7 cellular contexts compared by ENCODE assay signal in genomic region chr11:125348704-125349635, GRCh38.
DNase-seq lines count a peak whose midpoint lies in the region; ATAC-seq, FAIRE-seq and TF ChIP-seq lines count a peak whose summit lies in the region.

No MANE protein-coding gene starts in this region.

- peak; percentile 49 to 72 for TF ChIP-seq RAD21 in K562 (CRISPR knock-in tag; conservative IDR thresholded peaks at IDR 0.05 in 1 of 2, IDR thresholded peaks at IDR 0.05 in 1 of 2)

- POLR2A ChIA-PET in K562 (lab: Yijun Ruan, JAX), result no interaction called here

- H4K20me1 ChIP-seq in K562 (replicated peaks; ENCODE audit: control insufficient read depth, insufficient read depth, low read length) (no peaks in the 10 kb centered on the region), keratinocyte (ENCODE audit: control insufficient read depth, extremely low read depth, insufficient read depth, low read length) (no peaks in the 10 kb centered on the region)

- DNase-seq in GM06990 (ENCODE audit: extremely low read depth, insufficient read length) (no peak), SW480 (ENCODE audit: low spot score) (peak; percentile 7), K562 (ENCODE audit: extremely low read depth in 1 of 4, low spot score in 3 of 4) (peak; percentile 54 to 78 (median 73)), keratinocyte (ENCODE audit: low read depth, low spot score) (no peak), NK-92 (lab: John Stamatoyannopoulos, UW; ENCODE audit: unreplicated experiment) (no peak)
- DNase-seq in stimulated activated CD4-positive, alpha-beta T cell treated with anti-CD3 and anti-CD28 coated beads, Interleukin-2, amount 100 ng/mL, for 48 hours, result peak; percentile 39 to 47

- in situ Hi-C loops in K562 (cut with MboI), result loop anchor here (25.0 kb wide), 1 partner anchor 387 kb away; the partner anchor contains the start of gene CCDC15

- H3K9ac ChIP-seq in K562 (ENCODE audit: insufficient read depth in 1 of 2, low read depth in 2 of 2, low read length in 2 of 2), result no peak overlapping the region
- no peak overlapping the region for H3K9ac ChIP-seq in keratinocyte (ENCODE audit: control insufficient read depth, extremely low read depth, insufficient read depth, low read length)

- FAIRE-seq in K562 (lab: Jason Lieb, UNC), result peak; percentile 72
- no peak for FAIRE-seq in keratinocyte (lab: Jason Lieb, UNC)

- H3K4me1 ChIP-seq in K562 (replicated peaks in 1 of 2; ENCODE audit: control insufficient read depth in 2 of 2, insufficient read depth in 2 of 2, low read length in 2 of 2) (peaks cover 0 to 12% of the 10 kb centered on the region in 2 experiments; a peak in 2 of 5 replicates), keratinocyte (ENCODE audit: control insufficient read depth, extremely low read depth, insufficient read depth, low read length) (no peaks in the 10 kb centered on the region)

- H3K36me3 ChIP-seq in GM06990 (ENCODE audit: control insufficient read depth, insufficient read depth, low read length) (no peaks in the 10 kb centered on the region), K562 (ENCODE audit: control insufficient read depth, insufficient read depth, low read length) (no peaks in the 10 kb centered on the region), keratinocyte (ENCODE audit: control insufficient read depth in 2 of 2, extremely low read depth in 1 of 2, insufficient read depth in 2 of 2, low read length in 2 of 2) (no peaks in the 10 kb centered on the region)

- no peaks in the 10 kb centered on the region for H3K79me2 ChIP-seq in K562 (ENCODE audit: control insufficient read depth, insufficient read depth, low read length)
- no peaks in the 10 kb centered on the region for H3K79me2 ChIP-seq in keratinocyte (ENCODE audit: control insufficient read depth, insufficient read depth, low read length)

- CTCF ChIA-PET in K562 (lab: Yijun Ruan, JAX; ENCODE audit: low intra/inter-chr PET ratio), result interaction anchor here (0.5 to 1.4 kb wide), 3 partner anchors 233 to 512 kb away, joined by 3 to 9 read pairs (median 6); no protein-coding TSS in a partner anchor

- H3K27ac ChIP-seq in K562 (ENCODE audit: extremely low read depth, low read depth, low read length) (no peak overlapping the region), keratinocyte (ENCODE audit: control insufficient read depth, insufficient read depth, low read length) (no peak overlapping the region)

- H3K4me2 ChIP-seq in K562 (ENCODE audit: insufficient read depth, low read length) (no peak overlapping the region), keratinocyte (ENCODE audit: control insufficient read depth, extremely low read depth, insufficient read depth, low read depth, low read length) (no peak overlapping the region)

- no peak for TF ChIP-seq POLR2A in K562 (conservative IDR thresholded peaks at IDR 0.05)

- H3K27me3 ChIP-seq in GM06990 (replicated peaks; ENCODE audit: control insufficient read depth, insufficient read depth, low read length) (no peaks in the 10 kb centered on the region; the same call in 1 of the 2 replicates), K562 (ENCODE audit: control insufficient read depth in 2 of 2, insufficient read depth in 2 of 2, low read length in 2 of 2) (peaks cover 25 to 83% of the 10 kb centered on the region in 2 experiments), keratinocyte (ENCODE audit: control insufficient read depth, extremely low read depth, insufficient read depth, low read length) (peaks cover 11% of the 10 kb centered on the region)

- H3K4me3 ChIP-seq in GM06990 (replicated peaks; ENCODE audit: low read depth, low read length) (no peak overlapping the region), K562 (no peak overlapping the region), keratinocyte (ENCODE audit: control insufficient read depth in 2 of 3, extremely low read depth in 1 of 3, insufficient read depth in 2 of 3, low read depth in 1 of 3, low read length in 3 of 3) (no peak overlapping the region)

- 11% methylated on average over 20 of the region's 20 CpGs for WGBS in K562 (ENCODE audit: insufficient coverage, low coverage, missing lambda C conversion rate)

- ATAC-seq in HG03280 (IDR thresholded peaks at IDR 0.05; ENCODE audit: unreplicated experiment) (peak; percentile 64), K562 (peak; percentile 80)

- peak; percentile 97 for TF ChIP-seq CTCF in GM06990 (IDR thresholded peaks at IDR 0.05; ENCODE audit: insufficient read depth, low read length, poor library complexity, severe bottlenecking)
- peak; percentile 80 to 86 (median 83) for TF ChIP-seq CTCF in K562 (IDR thresholded peaks at IDR 0.05 in 2 of 3, conservative IDR thresholded peaks at IDR 0.05 in 1 of 3; ENCODE audit: insufficient read depth in 2 of 3, low read depth in 1 of 3, low read length in 3 of 3)
- peak; percentile 82 to 92 (median 86) for TF ChIP-seq CTCF in keratinocyte (optimal IDR thresholded peaks at IDR 0.05 in 1 of 3, IDR thresholded peaks at IDR 0.05 in 1 of 3, conservative IDR thresholded peaks at IDR 0.05 in 1 of 3; ENCODE audit: extremely low read depth in 1 of 3, insufficient read depth in 2 of 3, low read length in 3 of 3)

- peak overlapping the region; percentile 48; the same call in 1 of the 2 replicates for H2AFZ ChIP-seq in K562 (ENCODE audit: low read depth, low read length)
- H2AFZ ChIP-seq in keratinocyte (ENCODE audit: control insufficient read depth, low read length), result no peak overlapping the region

- dilution Hi-C loops in keratinocyte (cut with MboI; ENCODE audit: extremely low pct_ligation_motif_present, low sequenced_read_pairs), result no loop called here

- BruUV-seq in K562 (replicated peaks; lab: Mats Ljungman, UMichigan), result no TSS peak

- no peak for TF ChIP-seq EP300 in K562 (IDR thresholded peaks at IDR 0.05; ENCODE audit: low read length)

- intact Hi-C loops in K562 (cut with micrococcal nuclease), result loop anchor here (1.0 to 10.0 kb wide), 3 partner anchors 184 to 258 kb away; partner anchors contain the start of gene PKNOX2

- H3K9me1 ChIP-seq in K562 (ENCODE audit: control insufficient read depth, insufficient read depth, low read length) (peaks cover 2% of the 10 kb centered on the region), keratinocyte (ENCODE audit: control insufficient read depth, extremely low read depth, insufficient read depth, low read length) (no peaks in the 10 kb centered on the region)

- H3K9me3 ChIP-seq in K562 (replicated peaks; ENCODE audit: control insufficient read depth, insufficient read depth, low read depth, low read length), result no peaks in the 10 kb centered on the region
- no peaks in the 10 kb centered on the region for H3K9me3 ChIP-seq in keratinocyte (ENCODE audit: control insufficient read depth, low read depth, low read length)

TF ChIP-seq in K562, 482 proteins besides CTCF, POLR2A, EP300 and RAD21:
- TF ChIP-seq ZBTB1 (CRISPR knock-in tag; IDR thresholded peaks at IDR 0.05; ENCODE audit: borderline replicate concordance, low read depth), result no peak
- TF ChIP-seq NFXL1 (CRISPR knock-in tag; IDR thresholded peaks at IDR 0.05), result no peak
- TF ChIP-seq SMC3 (conservative IDR thresholded peaks at IDR 0.05; ENCODE audit: insufficient read depth, low read depth, low read length), result peak; percentile 63; the same call in 1 of the 2 replicates
- no peak for TF ChIP-seq CTCFL (IDR thresholded peaks at IDR 0.05; ENCODE audit: borderline replicate concordance, insufficient read depth, low read depth, low read length, poor library complexity, severe bottlenecking)
- no peak for TF ChIP-seq ZZZ3 (IDR thresholded peaks at IDR 0.05)
- TF ChIP-seq ZNF174 (CRISPR knock-in tag; IDR thresholded peaks at IDR 0.05), result no peak
TF ChIP-seq in K562: peak in this region for 1.

Comparison
In these comparisons a context has a peak if more than half of its experiments do, and no peak if none do; other contexts are left out.
1. DNase-seq: peak in SW480 (single experiment), K562 (4 of 4) and stimulated activated CD4-positive, alpha-beta T cell treated with anti-CD3 and anti-CD28 coated beads, Interleukin-2, amount 100 ng/mL, for 48 hours (2 of 2); none in GM06990 (single experiment), keratinocyte (single experiment) and NK-92 (single experiment).
2. Peak in every context shown above with its lines, with median percentiles within 50 percentile points of each other: CTCF ChIP-seq.